24 cellular contexts compared by ENCODE assay signal in the genomic region with DNA sequence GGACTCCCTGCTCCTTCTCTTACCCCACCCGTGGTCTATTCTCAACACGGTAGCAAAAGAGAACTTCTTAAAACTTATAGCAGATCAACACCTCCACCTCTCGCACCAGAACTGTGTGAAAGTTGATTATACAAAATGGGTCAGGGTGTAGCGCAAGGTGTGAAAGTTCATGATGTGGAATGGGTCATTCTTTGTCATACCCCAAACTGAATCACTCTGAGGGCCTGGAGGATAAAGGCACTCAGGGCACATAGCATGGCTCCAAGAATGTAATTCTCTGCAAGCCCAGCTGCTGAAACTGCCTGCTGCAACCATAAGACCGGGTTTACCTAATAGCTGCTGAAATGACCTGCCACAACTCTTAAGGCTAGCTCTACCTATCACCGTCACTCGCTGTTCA.
"Had no signal": no experiment of that assay in that cellular context is flagged by ENCODE, and none has a peak within 500 bp of the region (broad histone marks: within the 10 kb centered on the region; RNA-seq: fewer than 3 reads in every experiment).

No MANE protein-coding gene starts in this region.

- H2AFZ ChIP-seq: hepatocyte, neural progenitor cell had no signal

- H3K4me2 ChIP-seq: hepatocyte, neural progenitor cell had no signal

- H3K9ac ChIP-seq: neural progenitor cell had no signal

- ATAC-seq: gastroesophageal sphincter; left cardiac atrium; naive thymus-derived CD4-positive, alpha-beta T cell; WTC11 had no signal

- H3K27ac ChIP-seq: coronary artery, dorsolateral prefrontal cortex, hepatocyte, neural progenitor cell, right atrium auricular region, tibial nerve, uterus had no signal

- H3K27ac Mint-ChIP-seq: activated naive CD8-positive, alpha-beta T cell; activated T-helper 2 cell treated with anti-CD3 and anti-CD28 coated beads, Interferon-gamma antibody, Interleukin-2, Interleukin-4, amounts not matched to agents 10 μg/mL and 5 μg/mL and 100 μg/mL, durations not matched to agents 14 hours and 24 hours and 36 hours; naive thymus-derived CD4-positive, alpha-beta T cell; neural progenitor cell; T-helper 1 cell treated with Interleukin-12 subunit alpha and Interleukin-12 subunit beta and Interleukin-4 antibody, amounts not matched to agents 30 μg/mL and 1 μg/mL, for 36 hours; WTC11 had no signal

- H3K27me3 ChIP-seq: ascending aorta, brain microvascular endothelial cell, dorsolateral prefrontal cortex, gastroesophageal sphincter, hepatocyte, neural progenitor cell, right atrium auricular region, tibial nerve, uterus had no signal

- H3K4me3 ChIP-seq: ascending aorta, coronary artery, dorsolateral prefrontal cortex, gastroesophageal sphincter, hepatocyte, neural progenitor cell, right atrium auricular region, tibial nerve, uterus had no signal

- H3K36me3 Mint-ChIP-seq: WTC11 had no signal

- DNase-seq: brain microvascular endothelial cell; dorsolateral prefrontal cortex; effector memory CD4-positive, alpha-beta T cell; left cardiac atrium; left ventricle myocardium superior; midbrain; naive thymus-derived CD4-positive, alpha-beta T cell; stimulated activated CD4-positive, alpha-beta T cell treated with anti-CD3 and anti-CD28 coated beads, Interleukin-15, amount 100 ng/mL, for 24 hours; stimulated activated CD4-positive, alpha-beta T cell treated with anti-CD3 and anti-CD28 coated beads, Interleukin-2, amount 100 ng/mL, for 24 hours; stimulated activated naive CD4-positive, alpha-beta T cell treated with Interleukin-2 at 50 U/mL for 16 hours; SW 1271; T-helper 9 cell; uterus had no signal

- H3K9me3 Mint-ChIP-seq: activated T-helper 2 cell treated with anti-CD3 and anti-CD28 coated beads, Interferon-gamma antibody, Interleukin-2, Interleukin-4, amounts not matched to agents 10 μg/mL and 5 μg/mL and 100 μg/mL, durations not matched to agents 14 hours and 24 hours and 36 hours; naive thymus-derived CD4-positive, alpha-beta T cell; neural progenitor cell; T-helper 1 cell treated with Interleukin-12 subunit alpha and Interleukin-12 subunit beta and Interleukin-4 antibody, amounts not matched to agents 30 μg/mL and 1 μg/mL, for 36 hours; WTC11 had no signal

- H3K36me3 ChIP-seq: ascending aorta, brain microvascular endothelial cell, gastroesophageal sphincter, neural progenitor cell, right atrium auricular region, uterus had no signal

- H3K9me3 ChIP-seq: ascending aorta, gastroesophageal sphincter, right atrium auricular region, tibial nerve, uterus had no signal
